19 cellular contexts compared by ENCODE assay signal in genomic region chr14:65485516-65485915, GRCh38.
"Had no signal": no experiment of that assay in that cellular context is flagged by ENCODE, and none has a peak within 500 bp of the region (broad histone marks: within the 10 kb centered on the region; RNA-seq: fewer than 3 reads in every experiment).

No MANE protein-coding gene starts in this region.

- H3K27me3 Mint-ChIP-seq: activated B cell treated with CpG ODN at 0.5 μM for 24 hours; activated CD4-positive, alpha-beta T cell treated with anti-CD3 and anti-CD28 coated beads, Interleukin-2, amount 10 ng/mL, durations not matched to agents 24 days and 14 days; activated naive CD8-positive, alpha-beta T cell had no signal

- H3K36me3 ChIP-seq: ovary, right lobe of liver, suprapubic skin had no signal

- FAIRE-seq: TTC549 had no signal

- H3K27ac Mint-ChIP-seq: activated B cell treated with CpG ODN at 0.5 μM for 24 hours; activated CD8-positive, alpha-beta T cell treated with anti-CD3 and anti-CD28 coated beads, Interleukin-2, amount 10 ng/mL, durations not matched to agents 7 days and 5 days; nephron progenitor cell had no signal

- H3K4me3 ChIP-seq: ovary, right lobe of liver, smooth muscle cell, suprapubic skin had no signal

- H3K9me3 ChIP-seq: ovary, right lobe of liver, suprapubic skin had no signal

- ATAC-seq: activated CD8-positive, alpha-beta T cell treated with anti-CD3 and anti-CD28 coated beads, Interleukin-2, amount 10 ng/mL, durations not matched to agents 7 days and 5 days; right lobe of liver; stimulated activated naive CD8-positive, alpha-beta T cell treated with anti-CD3 and anti-CD28 coated beads, Interleukin-15, Interleukin-2, amounts not matched to agents 100 U/mL and 50 U/mL, for 24 hours had no signal

- H3K27ac ChIP-seq: ovary, right lobe of liver, suprapubic skin had no signal

- H3K4me2 ChIP-seq: smooth muscle cell had no signal

- H3K4me3 Mint-ChIP-seq: activated B cell treated with CpG ODN at 0.5 μM for 24 hours; activated CD4-positive, alpha-beta T cell treated with anti-CD3 and anti-CD28 coated beads, Interleukin-2, amount 10 ng/mL, durations not matched to agents 24 days and 14 days; activated CD8-positive, alpha-beta T cell treated with anti-CD3 and anti-CD28 coated beads, Interleukin-2, amount 10 ng/mL, durations not matched to agents 7 days and 5 days; activated naive CD8-positive, alpha-beta T cell; nephron progenitor cell had no signal

- DNase-seq: activated B cell treated with CpG ODN at 0.5 μM for 24 hours; activated CD4-positive, alpha-beta T cell treated with anti-CD3 and anti-CD28 coated beads, Interleukin-2, amount 10 ng/mL, durations not matched to agents 24 days and 14 days; activated CD8-positive, alpha-beta memory T cell treated with anti-CD3 and anti-CD28 coated beads, Interleukin-2, amount 50 U/mL, for 4 hours; activated CD8-positive, alpha-beta T cell treated with anti-CD3 and anti-CD28 coated beads, Interleukin-2, amount 10 ng/mL, durations not matched to agents 7 days and 5 days; activated gamma-delta T cell; activated T-cell treated with anti-CD3 and anti-CD28 coated beads, Interleukin-2, amount 50 U/mL, for 48 hours; amygdala; foreskin fibroblast; nephron progenitor cell; ovary; right lobe of liver; stimulated activated CD4-positive, alpha-beta T cell treated with anti-CD3 and anti-CD28 coated beads, Interleukin-4, amount 100 ng/mL, for 4 hours; stimulated activated CD8-positive, alpha-beta memory T cell treated with anti-CD3 and anti-CD28 coated beads, Interleukin-4, amount 100 ng/mL, for 48 hours; stimulated activated naive CD8-positive, alpha-beta T cell treated with anti-CD3 and anti-CD28 coated beads, Interleukin-15, Interleukin-2, amounts not matched to agents 100 U/mL and 50 U/mL, for 24 hours; T-helper 2 cell had no signal

- H3K9me3 Mint-ChIP-seq: activated B cell treated with CpG ODN at 0.5 μM for 24 hours; activated CD4-positive, alpha-beta T cell treated with anti-CD3 and anti-CD28 coated beads, Interleukin-2, amount 10 ng/mL, durations not matched to agents 24 days and 14 days; nephron progenitor cell had no signal

- H3K4me1 ChIP-seq: right lobe of liver, suprapubic skin had no signal

- H3K27me3 ChIP-seq: ovary, right lobe of liver, suprapubic skin had no signal
